ENCODE assay signal across 12 cellular contexts in the genomic region with DNA sequence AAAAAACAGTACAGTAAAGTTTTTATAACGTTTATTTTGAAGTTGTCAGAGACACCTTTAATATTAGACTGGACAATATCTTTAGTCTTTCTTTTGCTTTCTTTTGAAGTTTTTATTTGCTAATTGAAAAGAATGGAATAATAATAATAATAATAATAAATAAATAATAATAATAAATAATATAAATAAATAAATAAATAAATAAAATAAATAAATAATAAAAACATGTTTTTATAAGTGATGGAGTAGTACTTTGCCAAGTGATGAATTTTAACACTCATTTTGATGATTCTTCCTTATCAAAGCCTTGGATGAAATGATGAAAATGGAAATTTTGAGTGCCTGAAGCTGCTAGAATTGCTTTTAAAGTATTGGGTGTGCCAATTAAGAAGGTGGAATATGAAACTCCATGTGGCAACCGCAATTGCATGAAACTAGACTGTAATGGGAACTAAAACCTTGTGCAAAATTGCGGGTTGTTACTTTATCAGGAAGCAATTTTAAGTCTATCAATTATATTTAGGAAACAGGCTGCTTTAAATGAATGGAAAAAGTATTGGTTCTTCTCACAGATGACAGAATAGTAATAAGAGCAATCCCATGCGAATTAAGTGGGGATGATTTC. TPM values are rescaled to one million over a fixed set of nuclear protein-coding genes. Genes with fewer than 3 reads are reported as not detected.
DNase-seq lines count a peak whose midpoint lies in the region; ATAC-seq and TF ChIP-seq lines count a peak whose summit lies in the region.
"Had no signal": no experiment of that assay in that cellular context is flagged by ENCODE, and none has a peak within 500 bp of the region (broad histone marks: within the 10 kb centered on the region; RNA-seq: fewer than 3 reads in every experiment).

No MANE protein-coding gene starts in this region.

- H3K27me3 Mint-ChIP-seq in activated naive CD4-positive, alpha-beta T cell treated with anti-CD3 and anti-CD28 coated beads, Interleukin-2, amount 10 ng/mL, durations not matched to agents 7 days and 5 days, result no peaks in the 10 kb centered on the region
- H3K27me3 Mint-ChIP-seq in activated CD4-positive, alpha-beta memory T cell treated with anti-CD3 and anti-CD28 coated beads, Interleukin-2, amount 10 ng/mL, durations not matched to agents 7 days and 5 days, result no peaks in the 10 kb centered on the region
- H3K27me3 Mint-ChIP-seq: brain had no signal

- peak overlapping the region; percentile 5 to 72 for H3K4me3 ChIP-seq in foreskin fibroblast (ENCODE audit: low read depth in 1 of 2, low read length in 2 of 2)

- ATAC-seq in HG03469 (IDR thresholded peaks at IDR 0.05; ENCODE audit: unreplicated experiment), result no peak

- DNase-seq in activated naive CD4-positive, alpha-beta T cell treated with anti-CD3 and anti-CD28 coated beads, Interleukin-2, amount 10 ng/mL, durations not matched to agents 7 days and 5 days, result no peak
- DNase-seq in activated naive CD4-positive, alpha-beta T cell treated with anti-CD3 and anti-CD28 coated beads, Interleukin-2, amount 50 U/mL, for 16 hours, result no peak
- DNase-seq in activated CD4-positive, alpha-beta memory T cell treated with anti-CD3 and anti-CD28 coated beads, Interleukin-2, amount 10 ng/mL, durations not matched to agents 7 days and 5 days, result no peak
- DNase-seq in foreskin fibroblast (no peak), NAMALWA (ENCODE audit: low spot score) (no peak), foreskin melanocyte (no peak), DMS153 (lab: John Stamatoyannopoulos, UW) (no peak)
- DNase-seq: BE2C, NCI-H2029 treated with DMSO at 0.1 percent for 48 hours, tibial artery had no signal

- no peak overlapping the region for H3K4me3 Mint-ChIP-seq in activated naive CD4-positive, alpha-beta T cell treated with anti-CD3 and anti-CD28 coated beads, Interleukin-2, amount 10 ng/mL, durations not matched to agents 7 days and 5 days
- H3K4me3 Mint-ChIP-seq in activated CD4-positive, alpha-beta memory T cell treated with anti-CD3 and anti-CD28 coated beads, Interleukin-2, amount 10 ng/mL, durations not matched to agents 7 days and 5 days, result peak overlapping the region; percentile 51

- peaks cover 74% of the 10 kb centered on the region for H3K4me1 Mint-ChIP-seq in activated naive CD4-positive, alpha-beta T cell treated with anti-CD3 and anti-CD28 coated beads, Interleukin-2, amount 10 ng/mL, durations not matched to agents 7 days and 5 days
- peaks cover 69% of the 10 kb centered on the region for H3K4me1 Mint-ChIP-seq in activated CD4-positive, alpha-beta memory T cell treated with anti-CD3 and anti-CD28 coated beads, Interleukin-2, amount 10 ng/mL, durations not matched to agents 7 days and 5 days

- CTCF ChIA-PET in activated naive CD4-positive, alpha-beta T cell treated with anti-CD3 and anti-CD28 coated beads, Interleukin-2, amount 10 ng/mL, durations not matched to agents 7 days and 5 days (lab: Charles Lee), result interaction anchor here (1.0 to 1.7 kb wide), 4 partner anchors 23 to 49 kb away, joined by 3 to 15 read pairs (median 4); no protein-coding TSS in a partner anchor
- CTCF ChIA-PET in activated CD4-positive, alpha-beta memory T cell treated with anti-CD3 and anti-CD28 coated beads, Interleukin-2, amount 10 ng/mL, durations not matched to agents 7 days and 5 days (lab: Charles Lee), result no interaction called here

- POLR2A ChIA-PET in activated CD4-positive, alpha-beta memory T cell treated with anti-CD3 and anti-CD28 coated beads, Interleukin-2, amount 10 ng/mL, durations not matched to agents 7 days and 5 days (lab: Charles Lee), result interaction anchor here (1.2 to 1.7 kb wide), 7 partner anchors 19 to 791 kb away, joined by 4 to 13 read pairs (median 5); partner anchors contain the start of gene ZFAND5

- H3K36me3 Mint-ChIP-seq in activated naive CD4-positive, alpha-beta T cell treated with anti-CD3 and anti-CD28 coated beads, Interleukin-2, amount 10 ng/mL, durations not matched to agents 7 days and 5 days, result peaks cover 31% of the 10 kb centered on the region
- peaks cover 51% of the 10 kb centered on the region for H3K36me3 Mint-ChIP-seq in activated CD4-positive, alpha-beta memory T cell treated with anti-CD3 and anti-CD28 coated beads, Interleukin-2, amount 10 ng/mL, durations not matched to agents 7 days and 5 days (ENCODE audit: low read depth)
- H3K36me3 Mint-ChIP-seq: brain had no signal

- H3K27ac Mint-ChIP-seq in activated naive CD4-positive, alpha-beta T cell treated with anti-CD3 and anti-CD28 coated beads, Interleukin-2, amount 10 ng/mL, durations not matched to agents 7 days and 5 days, result peak overlapping the region; percentile 43
- peak overlapping the region; percentile 72 for H3K27ac Mint-ChIP-seq in activated CD4-positive, alpha-beta memory T cell treated with anti-CD3 and anti-CD28 coated beads, Interleukin-2, amount 10 ng/mL, durations not matched to agents 7 days and 5 days

- no peak for TF ChIP-seq CTCF in foreskin fibroblast (IDR thresholded peaks at IDR 0.05; ENCODE audit: low read depth, low read length)

- H3K9me3 Mint-ChIP-seq in activated naive CD4-positive, alpha-beta T cell treated with anti-CD3 and anti-CD28 coated beads, Interleukin-2, amount 10 ng/mL, durations not matched to agents 7 days and 5 days, result no peaks in the 10 kb centered on the region
- H3K9me3 Mint-ChIP-seq in activated CD4-positive, alpha-beta memory T cell treated with anti-CD3 and anti-CD28 coated beads, Interleukin-2, amount 10 ng/mL, durations not matched to agents 7 days and 5 days, result no peaks in the 10 kb centered on the region
- H3K9me3 Mint-ChIP-seq: brain had no signal

RNA-seq across cellular contexts. Expression of gene ANXA1, which starts 4.4 kb away (rescaled TPM):
- 100 to 1,000 TPM; 204 TPM for total RNA-seq in activated CD4-positive, alpha-beta memory T cell treated with anti-CD3 and anti-CD28 coated beads, Interleukin-2, amount 10 ng/mL, durations not matched to agents 7 days and 5 days
